ENCODE assay signal across 10 cellular contexts in the genomic region with DNA sequence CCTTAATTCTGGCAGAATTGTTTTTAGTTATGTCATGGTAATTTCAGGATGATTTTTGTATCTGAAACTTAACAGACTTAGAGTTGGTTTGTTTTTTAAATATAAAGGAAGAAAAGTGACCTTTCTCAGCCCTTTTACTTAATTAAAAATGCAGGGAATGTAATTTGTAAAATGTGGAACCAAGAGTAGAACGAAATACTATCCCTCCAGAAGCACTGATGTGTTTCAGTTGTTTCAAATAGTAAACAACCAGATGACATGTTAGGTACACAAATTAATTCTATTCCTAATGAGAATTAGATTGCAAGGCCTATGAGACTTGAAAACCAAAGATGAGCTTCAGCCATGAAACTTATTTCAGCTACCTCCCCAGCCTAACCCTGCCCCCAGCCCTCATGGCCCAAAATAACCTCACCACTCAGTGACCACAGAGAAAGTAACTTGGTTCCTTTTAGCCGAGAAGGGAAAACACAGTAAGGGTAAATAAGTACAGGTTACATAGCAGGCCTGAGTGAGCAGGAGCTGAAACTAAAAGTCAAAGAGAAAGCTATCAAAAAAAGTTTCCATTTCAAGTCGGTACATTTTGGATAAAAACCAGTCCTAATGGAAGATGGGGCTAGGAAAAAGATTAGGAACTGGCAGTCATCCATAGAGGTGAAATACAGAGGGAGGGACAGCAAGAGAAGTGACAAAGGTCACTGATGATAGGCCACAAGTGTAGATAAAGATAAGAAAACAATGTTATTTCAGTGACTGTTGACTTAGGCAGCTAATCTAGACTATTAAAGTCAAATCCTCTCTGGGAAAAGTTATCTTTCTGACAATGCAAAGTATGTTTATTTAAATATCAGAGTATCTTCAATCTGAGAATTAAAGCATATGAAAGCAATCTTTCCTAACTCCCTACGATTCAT. TPM values are rescaled to one million over a fixed set of nuclear protein-coding genes. Genes with fewer than 3 reads are reported as not detected.
A peak's percentile ranks its signal among the peaks of the same experiment; 100 is the strongest.
DNase-seq lines count a peak whose midpoint lies in the region; ATAC-seq, FAIRE-seq and TF ChIP-seq lines count a peak whose summit lies in the region.
"Had no signal": no experiment of that assay in that cellular context is flagged by ENCODE, and none has a peak within 500 bp of the region (broad histone marks: within the 10 kb centered on the region; RNA-seq: fewer than 3 reads in every experiment).

No MANE protein-coding gene starts in this region.

- peaks cover 0 to 6% (median 0%) of the 10 kb centered on the region in 11 experiments; a peak in 1 of 22 replicates for H3K36me3 ChIP-seq in BLaER1 treated with 17β-estradiol and CSF1 and Interleukin-3, amounts not matched to agents 10 nM and 100 nM
- H3K36me3 ChIP-seq in GM12878 (ENCODE audit: control insufficient read depth in 2 of 2, insufficient read depth in 2 of 2, low read length in 1 of 2), result no peaks in the 10 kb centered on the region

- 0% methylated on average over 4 of the region's 4 CpGs for WGBS in GM12878 (ENCODE audit: insufficient coverage, insufficient replicate concordance, low lambda C conversion rate, missing lambda C conversion rate)

- intact Hi-C loops in GM12878 (cut with micrococcal nuclease; ENCODE audit: unreplicated experiment), result loop anchor here (1.0 to 5.0 kb wide), 2 partner anchors 23 to 64 kb away; a partner anchor contains a TSS

- peaks cover 8 to 9% of the 10 kb centered on the region in 2 donors for H3K27me3 Mint-ChIP-seq in effector memory CD8-positive, alpha-beta T cell

- SMC1A ChIA-PET in GM12878 (lab: Charles Lee; ENCODE audit: uncharacterized antibody, unreplicated experiment), result interaction anchor here (0.5 to 2.1 kb wide), 14 partner anchors 10 to 248 kb away, joined by 3 to 20 read pairs (median 4); a partner anchor contains a TSS

- no peak overlapping the region for H3K27ac ChIP-seq in BLaER1 treated with 17β-estradiol and CSF1 and Interleukin-3, amounts not matched to agents 10 nM and 100 nM
- peak overlapping the region; percentile 93 for H3K27ac ChIP-seq in GM12878 (ENCODE audit: control insufficient read depth, insufficient read depth)

- H3K27ac Mint-ChIP-seq in effector memory CD8-positive, alpha-beta T cell, result no peak overlapping the region

- peak; percentile 40; the same call in 1 of the 2 replicates for TF ChIP-seq RAD21 in GM12878 (IDR thresholded peaks at IDR 0.05; ENCODE audit: insufficient read depth, low read depth, low read length)

- no peaks in the 10 kb centered on the region for H4K20me1 ChIP-seq in BLaER1 treated with 17β-estradiol and CSF1 and Interleukin-3, amounts not matched to agents 10 nM and 100 nM
- H4K20me1 ChIP-seq in GM12878 (ENCODE audit: control insufficient read depth, insufficient read depth), result no peaks in the 10 kb centered on the region

- DNase-seq in GM12878 (ENCODE audit: low read depth, low spot score) (peak; percentile 87), ureter (ENCODE audit: low spot score) (no peak), cerebellar cortex (ENCODE audit: low spot score) (no peak)
- DNase-seq in effector memory CD8-positive, alpha-beta T cell, result no peak
- DNase-seq in activated naive CD4-positive, alpha-beta T cell (lab: John Stamatoyannopoulos, UW), result no peak
- DNase-seq: DND-41 had no signal

- CTCF ChIA-PET in GM12878 (lab: Yijun Ruan, JAX), result interaction anchor here (0.5 to 3.1 kb wide), 7 partner anchors 12 to 361 kb away, joined by 3 to 15 read pairs (median 3); no protein-coding TSS in a partner anchor

- peaks cover 11 to 14% (median 12%) of the 10 kb centered on the region in 10 experiments for H3K4me1 ChIP-seq in BLaER1 treated with 17β-estradiol and CSF1 and Interleukin-3, amounts not matched to agents 10 nM and 100 nM
- peaks cover 20% of the 10 kb centered on the region for H3K4me1 ChIP-seq in GM12878 (ENCODE audit: control insufficient read depth, insufficient read depth, low read length)

- no peaks in the 10 kb centered on the region for H3K79me2 ChIP-seq in GM12878 (ENCODE audit: control insufficient read depth, insufficient read depth, low read length)

- peak; percentile 81 to 84 for TF ChIP-seq EP300 in GM12878 (IDR thresholded peaks at IDR 0.05; ENCODE audit: borderline replicate concordance in 1 of 2, control insufficient read depth in 1 of 2, low read depth in 2 of 2, low read length in 2 of 2)

- TF ChIP-seq CTCF in GM12878 (IDR thresholded peaks at IDR 0.05 in 2 of 3, conservative IDR thresholded peaks at IDR 0.05 in 1 of 3; ENCODE audit: control insufficient read depth in 2 of 3, extremely low read depth in 1 of 3, insufficient read depth in 1 of 3, low read depth in 3 of 3, low read length in 3 of 3), result no peak

- peak overlapping the region; percentile 83 for H2AFZ ChIP-seq in GM12878 (ENCODE audit: control insufficient read depth, low read depth, low read length)

- no peaks in the 10 kb centered on the region for H3K4me1 Mint-ChIP-seq in effector memory CD8-positive, alpha-beta T cell (ENCODE audit: low read depth in 2 of 2)

- peak; percentile 99 for ATAC-seq in GM19438 (IDR thresholded peaks at IDR 0.05; ENCODE audit: low read depth, unreplicated experiment)
- peak; percentile 97 for ATAC-seq in HG03196 (IDR thresholded peaks at IDR 0.05; ENCODE audit: unreplicated experiment)
- ATAC-seq in GM12878, result peak; percentile 100
- no peak for ATAC-seq in effector memory CD8-positive, alpha-beta T cell (replicated peaks)

- 0 out of 22 replicates have a peak overlapping the region, but pooled peaks of 1 of the 11 experiments have one; percentile 10 for H3K9ac ChIP-seq in BLaER1 treated with 17β-estradiol and CSF1 and Interleukin-3, amounts not matched to agents 10 nM and 100 nM
- peak overlapping the region; percentile 67 for H3K9ac ChIP-seq in GM12878 (ENCODE audit: control insufficient read depth, insufficient read depth, low read length)

- BruUV-seq in GM12878 (replicated peaks; lab: Mats Ljungman, UMichigan), result no TSS peak

- FAIRE-seq in GM12878 (lab: Jason Lieb, UNC), result peak; percentile 74

- H3K9me3 Mint-ChIP-seq in effector memory CD8-positive, alpha-beta T cell, result no peaks in the 10 kb centered on the region

- no peaks in the 10 kb centered on the region for H3K27me3 ChIP-seq in BLaER1 treated with 17β-estradiol and CSF1 and Interleukin-3, amounts not matched to agents 10 nM and 100 nM
- no peaks in the 10 kb centered on the region for H3K27me3 ChIP-seq in GM12878 (replicated peaks in 1 of 2; ENCODE audit: control insufficient read depth in 2 of 2, insufficient read depth in 2 of 2, low read length in 1 of 2)

- no peaks in the 10 kb centered on the region for H3K9me3 ChIP-seq in BLaER1 treated with 17β-estradiol and CSF1 and Interleukin-3, amounts not matched to agents 10 nM and 100 nM (replicated peaks in 1 of 11)
- no peaks in the 10 kb centered on the region for H3K9me3 ChIP-seq in GM12878 (replicated peaks; ENCODE audit: control insufficient read depth, insufficient read depth, low read length)

- H3K36me3 Mint-ChIP-seq in effector memory CD8-positive, alpha-beta T cell (ENCODE audit: insufficient read depth), result no peaks in the 10 kb centered on the region

- H3K4me2 ChIP-seq in BLaER1 treated with 17β-estradiol and CSF1 and Interleukin-3, amounts not matched to agents 10 nM and 100 nM, result peak overlapping the region; percentile 35 to 71 (median 54); a peak in 21 of 22 replicates
- peak overlapping the region; percentile 97 for H3K4me2 ChIP-seq in GM12878 (ENCODE audit: control insufficient read depth, insufficient read depth)

- H3K4me3 Mint-ChIP-seq in effector memory CD8-positive, alpha-beta T cell, result no peak overlapping the region

- POLR2A ChIA-PET in GM12878 (lab: Charles Lee), result interaction anchor here (0.6 to 1.5 kb wide), 7 partner anchors 10 to 1270 kb away, joined by 3 to 9 read pairs (median 4); a partner anchor contains a TSS

- in situ Hi-C loops in GM12878 (cut with MboI), result no loop called here

- no peak overlapping the region for H3K4me3 ChIP-seq in BLaER1 treated with 17β-estradiol and CSF1 and Interleukin-3, amounts not matched to agents 10 nM and 100 nM
- peak overlapping the region; percentile 34; the same call in 1 of the 2 replicates for H3K4me3 ChIP-seq in GM12878

- no peak for TF ChIP-seq POLR2A in GM12878 (IDR thresholded peaks at IDR 0.05; ENCODE audit: low read depth, low read length)

- RAD21 ChIA-PET in GM12878 (lab: Charles Lee; ENCODE audit: unreplicated experiment), result interaction anchor here (0.6 to 1.7 kb wide), 12 partner anchors 8 to 398 kb away, joined by 3 to 11 read pairs (median 5); a partner anchor contains a TSS

RNA-seq across cellular contexts. Expression of a gene that starts 23.2 kb away (rescaled TPM):
- 3.1 and 3.5 TPM in 2 replicates for total RNA-seq in GM12878 (2013; cell fraction: nucleolus; rRNA removed)
- 1.5 and 2.0 TPM in 2 replicates for total RNA-seq in GM12878 (2014; rRNA removed)
- total RNA-seq in GM12878 (2014; rRNA removed; fragmentation: Illumina TruSeq; extraction: Trizol), result 1.3 TPM in 2 replicates
- 1.8 and 2.4 TPM in 2 replicates for total RNA-seq in GM12878 (2021)
- polyA plus RNA-seq in GM12878 (2011; ENCODE audit: low read depth), result 1.6 TPM
- 5.2 and 5.6 TPM in 2 replicates for polyA plus RNA-seq in GM12878 (2011; rRNA removed)
- 2.5 and 3.3 TPM in 2 replicates for polyA plus RNA-seq in GM12878 (2011; cell fraction: cytosol; rRNA removed)
- 1.1 and 2.8 TPM in 2 replicates for polyA plus RNA-seq in GM12878 (2011; cell fraction: nucleus; rRNA removed)
- polyA plus RNA-seq in GM12878 (2012), result 1.2 and 2.6 TPM in 2 replicates
- polyA plus RNA-seq in GM12878 (2014; fragmentation: Illumina TruSeq; extraction: Trizol), result 2.1 and 2.2 TPM in 2 replicates
- 1 to 10 TPM; 2.2 to 4.0 TPM for polyA plus RNA-seq in GM12878 (2014; fragmentation: Nextera tagmentation; extraction: Ambion mirVana)
- 0.87 and 1.3 TPM in 2 replicates for polyA plus RNA-seq in GM12878 (2014; rRNA removed)
- polyA plus RNA-seq in GM12878 (2016; fragmentation: Nextera tagmentation; extraction: Ambion mirVana), result 1 to 10 TPM; 3.7 to 4.2 TPM
- 9.1 and 12.0 TPM in 2 replicates for polyA minus RNA-seq in GM12878 (2011; rRNA and poly(A)+ RNA removed)
- polyA minus RNA-seq in GM12878 (2011; cell fraction: cytosol; rRNA and poly(A)+ RNA removed), result 4.2 and 6.0 TPM in 2 replicates
- polyA minus RNA-seq in GM12878 (2011; cell fraction: nucleus; rRNA and poly(A)+ RNA removed), result 0.85 and 1.4 TPM in 2 replicates
- 5.3 TPM for total RNA-seq in ureter

RNA-seq across cellular contexts. Expression of a gene that starts 23.5 kb away (rescaled TPM):
- 185 and 197 TPM in 2 replicates for total RNA-seq in GM12878 (2013; cell fraction: nucleolus; rRNA removed)
- total RNA-seq in GM12878 (2014; rRNA removed), result 17.8 and 20.2 TPM in 2 replicates
- 25.3 and 28.3 TPM in 2 replicates for total RNA-seq in GM12878 (2014; rRNA removed; fragmentation: Illumina TruSeq; extraction: Trizol)
- 18.7 and 23.3 TPM in 2 replicates for total RNA-seq in GM12878 (2021)
- polyA plus RNA-seq in GM12878 (2011; ENCODE audit: low read depth), result 7.7 TPM
- 17.0 and 17.3 TPM in 2 replicates for polyA plus RNA-seq in GM12878 (2011; rRNA removed)
- 10.5 and 13.0 TPM in 2 replicates for polyA plus RNA-seq in GM12878 (2011; cell fraction: cytosol; rRNA removed)
- 28.0 and 31.0 TPM in 2 replicates for polyA plus RNA-seq in GM12878 (2011; cell fraction: nucleus; rRNA removed)
- polyA plus RNA-seq in GM12878 (2012), result 7.7 and 8.6 TPM in 2 replicates
- 11.7 and 13.7 TPM in 2 replicates for polyA plus RNA-seq in GM12878 (2014; fragmentation: Illumina TruSeq; extraction: Trizol)
- 1 to 10 TPM; 3.3 to 5.9 TPM for polyA plus RNA-seq in GM12878 (2014; fragmentation: Nextera tagmentation; extraction: Ambion mirVana)
- 6.5 and 8.3 TPM in 2 replicates for polyA plus RNA-seq in GM12878 (2014; rRNA removed)
- 10 to 100 TPM; 10.6 to 12.7 TPM for polyA plus RNA-seq in GM12878 (2016; fragmentation: Nextera tagmentation; extraction: Ambion mirVana)
- polyA minus RNA-seq in GM12878 (2011; rRNA and poly(A)+ RNA removed), result 71.1 and 101 TPM in 2 replicates
- 19.0 and 21.0 TPM in 2 replicates for polyA minus RNA-seq in GM12878 (2011; cell fraction: cytosol; rRNA and poly(A)+ RNA removed)
- polyA minus RNA-seq in GM12878 (2011; cell fraction: nucleus; rRNA and poly(A)+ RNA removed), result 47.8 and 80.0 TPM in 2 replicates
- 73.4 TPM for total RNA-seq in ureter

RNA-seq across cellular contexts. Expression of a gene that starts 56.2 kb away (rescaled TPM):
- not detected in 2 replicates for total RNA-seq in GM12878 (2013; cell fraction: nucleolus; rRNA removed)
- not detected in 2 replicates for total RNA-seq in GM12878 (2014; rRNA removed)
- total RNA-seq in GM12878 (2014; rRNA removed; fragmentation: Illumina TruSeq; extraction: Trizol), result not detected in 2 replicates
- total RNA-seq in GM12878 (2021), result not detected in 2 replicates
- not detected for polyA plus RNA-seq in GM12878 (2011; ENCODE audit: low read depth)
- polyA plus RNA-seq in GM12878 (2011; rRNA removed), result not detected in 2 replicates
- polyA plus RNA-seq in GM12878 (2011; cell fraction: cytosol; rRNA removed), result not detected in 2 replicates
- polyA plus RNA-seq in GM12878 (2011; cell fraction: nucleus; rRNA removed), result not detected in 2 replicates
- polyA plus RNA-seq in GM12878 (2012), result not detected in 2 replicates
- not detected in 2 replicates for polyA plus RNA-seq in GM12878 (2014; fragmentation: Illumina TruSeq; extraction: Trizol)
- polyA plus RNA-seq in GM12878 (2014; fragmentation: Nextera tagmentation; extraction: Ambion mirVana), result under 1 TPM in 1 of 2 experiments, not detected in 1; 0.02 TPM
- not detected in 2 replicates for polyA plus RNA-seq in GM12878 (2014; rRNA removed)
- polyA plus RNA-seq in GM12878 (2016; fragmentation: Nextera tagmentation; extraction: Ambion mirVana), result under 1 TPM in 1 of 2 experiments, not detected in 1; 0.35 TPM
- polyA minus RNA-seq in GM12878 (2011; rRNA and poly(A)+ RNA removed), result not detected in 2 replicates
- polyA minus RNA-seq in GM12878 (2011; cell fraction: cytosol; rRNA and poly(A)+ RNA removed), result not detected in 2 replicates
- polyA minus RNA-seq in GM12878 (2011; cell fraction: nucleus; rRNA and poly(A)+ RNA removed), result not detected in 2 replicates
- 3.1 TPM for total RNA-seq in ureter
- total RNA-seq: RPMI7951 had no signal
